Comparison of ENCODE assay signal across 24 cellular contexts in the genomic region with DNA sequence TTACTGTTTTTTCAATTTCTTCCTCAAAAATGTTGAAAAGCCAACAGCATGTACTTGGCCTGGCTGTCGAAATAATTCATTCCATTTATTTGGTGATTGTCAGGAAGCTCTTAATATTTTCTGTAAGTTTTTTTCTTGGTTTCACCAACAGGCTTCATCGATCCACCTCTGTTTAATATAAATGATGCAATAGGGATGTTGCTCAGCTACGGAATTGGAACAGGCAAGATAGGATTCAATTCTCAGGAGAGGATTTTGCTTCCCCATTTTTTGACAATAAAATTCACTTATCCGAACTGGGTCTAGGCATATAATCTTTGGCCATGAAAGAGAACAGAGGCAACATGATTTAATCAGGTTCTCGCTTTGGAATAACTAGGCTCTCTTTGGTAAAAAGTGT. TPM values are rescaled to one million over a fixed set of nuclear protein-coding genes. Genes with fewer than 3 reads are reported as not detected.
A peak's percentile ranks its signal among the peaks of the same experiment; 100 is the strongest.
DNase-seq lines count a peak whose midpoint lies in the region; ATAC-seq, FAIRE-seq and TF ChIP-seq lines count a peak whose summit lies in the region.
"Had no signal": no experiment of that assay in that cellular context is flagged by ENCODE, and none has a peak within 500 bp of the region (broad histone marks: within the 10 kb centered on the region; RNA-seq: fewer than 3 reads in every experiment).

No MANE protein-coding gene starts in this region.

- 0% methylated on average over 5 of the region's 5 CpGs for WGBS in K562 (ENCODE audit: insufficient coverage, low coverage, missing lambda C conversion rate)
- WGBS in HepG2 (ENCODE audit: low lambda C conversion rate) = 77% methylated on average over 5 of the region's 5 CpGs

- no peak for TF ChIP-seq POLR2A in K562 (conservative IDR thresholded peaks at IDR 0.05)
- TF ChIP-seq POLR2A in HepG2 (IDR thresholded peaks at IDR 0.05; ENCODE audit: insufficient read depth in 1 of 2, low read depth in 2 of 2, low read length in 2 of 2) = no peak

- H2AFZ ChIP-seq in K562 (ENCODE audit: low read depth, low read length) = no peak overlapping the region
- H2AFZ ChIP-seq in HepG2 (ENCODE audit: low read length) = no peak overlapping the region
- H2AFZ ChIP-seq: GM23338 had no signal

- TF ChIP-seq RAD21 in K562 (CRISPR knock-in tag; conservative IDR thresholded peaks at IDR 0.05 in 1 of 2, IDR thresholded peaks at IDR 0.05 in 1 of 2) (no peak), HepG2 (CRISPR knock-in tag; IDR thresholded peaks at IDR 0.05) (no peak)

- H3K4me1 ChIP-seq in A673 (ENCODE audit: insufficient read depth, low read length, poor library complexity, severe bottlenecking) = no peaks in the 10 kb centered on the region
- H3K4me1 ChIP-seq in K562 (replicated peaks in 1 of 2; ENCODE audit: control insufficient read depth in 2 of 2, insufficient read depth in 2 of 2, low read length in 2 of 2) = no peaks in the 10 kb centered on the region
- no peaks in the 10 kb centered on the region for H3K4me1 ChIP-seq in HepG2 (ENCODE audit: insufficient read depth, low read length)
- H3K4me1 ChIP-seq in effector memory CD4-positive, alpha-beta T cell (ENCODE audit: control insufficient read depth, insufficient read depth, low read length, poor library complexity, severe bottlenecking) = no peaks in the 10 kb centered on the region
- H3K4me1 ChIP-seq: BE2C; BLaER1 treated with 17β-estradiol and CSF1 and Interleukin-3, amounts not matched to agents 10 nM and 100 nM; HAP-1 had no signal

- TF ChIP-seq CTCF in A673 (conservative IDR thresholded peaks at IDR 0.05; ENCODE audit: low read depth, low read length) (no peak), K562 (IDR thresholded peaks at IDR 0.05 in 2 of 3, conservative IDR thresholded peaks at IDR 0.05 in 1 of 3; ENCODE audit: insufficient read depth in 2 of 3, low read depth in 1 of 3, low read length in 3 of 3) (no peak), HepG2 (CRISPR knock-in tag; IDR thresholded peaks at IDR 0.05) (no peak)

- H3K27ac ChIP-seq in A673 (ENCODE audit: low read depth, low read length, poor library complexity, severe bottlenecking) (peak overlapping the region; percentile 53), K562 (ENCODE audit: extremely low read depth, low read depth, low read length) (no peak overlapping the region), HepG2 (ENCODE audit: extremely low read length, insufficient read depth, low read length) (no peak overlapping the region)
- H3K27ac ChIP-seq in effector memory CD4-positive, alpha-beta T cell (ENCODE audit: insufficient read depth, low read length, poor library complexity, severe bottlenecking) = no peak overlapping the region
- H3K27ac ChIP-seq: 22Rv1; BLaER1 treated with 17β-estradiol and CSF1 and Interleukin-3, amounts not matched to agents 10 nM and 100 nM had no signal

- H4K20me1 ChIP-seq in K562 (replicated peaks; ENCODE audit: control insufficient read depth, insufficient read depth, low read length) (no peaks in the 10 kb centered on the region), HepG2 (ENCODE audit: insufficient read depth, low read length) (no peaks in the 10 kb centered on the region)
- H4K20me1 ChIP-seq: BLaER1 treated with 17β-estradiol and CSF1 and Interleukin-3, amounts not matched to agents 10 nM and 100 nM had no signal

- H3K79me2 ChIP-seq in K562 (ENCODE audit: control insufficient read depth, insufficient read depth, low read length) (no peaks in the 10 kb centered on the region), HepG2 (ENCODE audit: insufficient read depth, low read length) (no peaks in the 10 kb centered on the region)

- H3K4me3 ChIP-seq in A673 (ENCODE audit: low read depth, low read length, poor library complexity, severe bottlenecking) (no peak overlapping the region), K562 (no peak overlapping the region), HepG2 (replicated peaks in 1 of 3; ENCODE audit: insufficient read depth in 1 of 3, low read depth in 2 of 3, low read length in 3 of 3) (no peak overlapping the region)
- no peak overlapping the region for H3K4me3 ChIP-seq in effector memory CD4-positive, alpha-beta T cell (ENCODE audit: insufficient read depth, low read depth, low read length, poor library complexity, severe bottlenecking)
- H3K4me3 ChIP-seq: BLaER1 treated with 17β-estradiol and CSF1 and Interleukin-3, amounts not matched to agents 10 nM and 100 nM; GM12878; GM23338; HAP-1 had no signal

- FAIRE-seq in K562 (lab: Jason Lieb, UNC) (no peak), HepG2 (lab: Jason Lieb, UNC) (no peak)
- FAIRE-seq: A204.1, D721Med, GM12878, GM19239 had no signal

- DNase-seq in A673 (ENCODE audit: low spot score) (peak; percentile 21), K562 (ENCODE audit: extremely low read depth in 1 of 4, low spot score in 3 of 4) (no peak), HepG2 (ENCODE audit: low spot score) (no peak), SK-N-DZ (ENCODE audit: low spot score) (no peak)
- DNase-seq in effector memory CD4-positive, alpha-beta T cell = no peak
- DNase-seq: ACHN; AML-193; BE2C; CD4-positive, alpha-beta T cell; CD8-positive, alpha-beta memory T cell; DMS 273 treated with DMSO at 0.1 percent for 48 hours; DMS79; EL; GDM1; HFFc6 had no signal

- POLR2A ChIA-PET in A673 (lab: Charles Lee; ENCODE audit: low non-redundant PET) (no interaction called here), K562 (lab: Yijun Ruan, JAX) (interaction anchor here (0.6 kb wide), 2 partner anchors 11 to 25 kb away, joined by 3 read pairs; no protein-coding TSS in a partner anchor), HepG2 (lab: Yijun Ruan, JAX) (no interaction called here)

- H3K27me3 ChIP-seq in A673 (replicated peaks; ENCODE audit: insufficient read depth, low read depth, low read length, poor library complexity) (no peaks in the 10 kb centered on the region), K562 (ENCODE audit: control insufficient read depth in 2 of 2, insufficient read depth in 2 of 2, low read length in 2 of 2) (no peaks in the 10 kb centered on the region; a peak in 1 of 5 replicates), HepG2 (ENCODE audit: control insufficient read depth in 1 of 2, insufficient read depth in 2 of 2, low read length in 2 of 2) (no peaks in the 10 kb centered on the region)
- H3K27me3 ChIP-seq in effector memory CD4-positive, alpha-beta T cell (replicated peaks; ENCODE audit: control insufficient read depth, insufficient read depth, low read length, poor library complexity, severe bottlenecking) = no peaks in the 10 kb centered on the region
- H3K27me3 ChIP-seq: BE2C; BLaER1 treated with 17β-estradiol and CSF1 and Interleukin-3, amounts not matched to agents 10 nM and 100 nM had no signal

- H3K4me2 ChIP-seq in K562 (ENCODE audit: insufficient read depth, low read length) (no peak overlapping the region), HepG2 (ENCODE audit: low read depth, low read length) (no peak overlapping the region)
- H3K4me2 ChIP-seq: BLaER1 treated with 17β-estradiol and CSF1 and Interleukin-3, amounts not matched to agents 10 nM and 100 nM; GM23338 had no signal

- no peak overlapping the region for H3K9ac ChIP-seq in K562 (ENCODE audit: insufficient read depth in 1 of 2, low read depth in 2 of 2, low read length in 2 of 2)
- H3K9ac ChIP-seq in HepG2 (ENCODE audit: insufficient read depth, low read depth, low read length) = no peak overlapping the region
- H3K9ac ChIP-seq: BLaER1 treated with 17β-estradiol and CSF1 and Interleukin-3, amounts not matched to agents 10 nM and 100 nM had no signal

- intact Hi-C loops in A673 (cut with micrococcal nuclease; ENCODE audit: unreplicated experiment) (no loop called here), K562 (cut with micrococcal nuclease) (loop anchor here (5.0 kb wide), 1 partner anchor 43 kb away; no protein-coding TSS in a partner anchor), HepG2 (cut with micrococcal nuclease; ENCODE audit: unreplicated experiment) (no loop called here)

- no peaks in the 10 kb centered on the region for H3K9me1 ChIP-seq in K562 (ENCODE audit: control insufficient read depth, insufficient read depth, low read length)

- no peak for ATAC-seq in K562
- no peak for ATAC-seq in HepG2
- no peak for ATAC-seq in GM21529 (IDR thresholded peaks at IDR 0.05; ENCODE audit: unreplicated experiment)
- ATAC-seq: GM12878, GM23338 had no signal

- in situ Hi-C loops in K562 (cut with MboI) (no loop called here), HepG2 (cut with HindIII; ENCODE audit: extremely low pct_ligation_motif_present, low pct_unique_long_range_greater_than_20kb) (no loop called here)

- TF ChIP-seq EP300 in K562 (IDR thresholded peaks at IDR 0.05; ENCODE audit: low read length) = no peak
- TF ChIP-seq EP300 in HepG2 (IDR thresholded peaks at IDR 0.05; ENCODE audit: low read depth in 2 of 2, low read length in 2 of 2) = no peak
- no peak for TF ChIP-seq EP300 in HepG2 (CRISPR knock-in tag; IDR thresholded peaks at IDR 0.05; ENCODE audit: borderline replicate concordance)

- H3K36me3 ChIP-seq in A673 (ENCODE audit: insufficient read depth, low read length, poor library complexity, severe bottlenecking) = no peaks in the 10 kb centered on the region
- no peaks in the 10 kb centered on the region for H3K36me3 ChIP-seq in K562 (ENCODE audit: control insufficient read depth, insufficient read depth, low read length)
- H3K36me3 ChIP-seq in HepG2 (replicated peaks in 1 of 2; ENCODE audit: control insufficient read depth in 1 of 2, insufficient read depth in 2 of 2, low read length in 2 of 2) = peaks cover 23 to 62% of the 10 kb centered on the region in 2 experiments
- H3K36me3 ChIP-seq in effector memory CD4-positive, alpha-beta T cell (ENCODE audit: control insufficient read depth, insufficient read depth, low read length) = no peaks in the 10 kb centered on the region
- H3K36me3 ChIP-seq: BE2C; BLaER1 treated with 17β-estradiol and CSF1 and Interleukin-3, amounts not matched to agents 10 nM and 100 nM; HAP-1 had no signal

- H3K9me3 ChIP-seq in A673 (ENCODE audit: low read depth, low read length, poor library complexity, severe bottlenecking) (no peaks in the 10 kb centered on the region), K562 (replicated peaks; ENCODE audit: control insufficient read depth, insufficient read depth, low read depth, low read length) (no peaks in the 10 kb centered on the region), HepG2 (ENCODE audit: low read length) (no peaks in the 10 kb centered on the region)
- no peaks in the 10 kb centered on the region for H3K9me3 ChIP-seq in effector memory CD4-positive, alpha-beta T cell (ENCODE audit: control insufficient read depth, low read length)
- H3K9me3 ChIP-seq: BE2C; BLaER1 treated with 17β-estradiol and CSF1 and Interleukin-3, amounts not matched to agents 10 nM and 100 nM; HAP-1 had no signal

- BruUV-seq in A673 (replicated peaks; lab: Mats Ljungman, UMichigan) (no TSS peak), K562 (replicated peaks; lab: Mats Ljungman, UMichigan) (no TSS peak), HepG2 (replicated peaks; lab: Mats Ljungman, UMichigan) (no TSS peak)

- CTCF ChIA-PET in A673 (lab: Charles Lee) (no interaction called here), K562 (lab: Yijun Ruan, JAX; ENCODE audit: low intra/inter-chr PET ratio) (no interaction called here), HepG2 (lab: Yijun Ruan, JAX; ENCODE audit: low intra/inter-chr PET ratio, low total read pairs) (no interaction called here)

RNA-seq across cellular contexts. Expression of gene C5, which starts 30.8 kb away (rescaled TPM):
- total RNA-seq in A673 (2021) (4.0 and 4.4 TPM in 2 replicates), K562 (2014; rRNA removed) (0.41 and 0.86 TPM in 2 replicates), K562 (2014; rRNA removed; fragmentation: Illumina TruSeq; extraction: Trizol) (0.51 and 0.65 TPM in 2 replicates), K562 (2015; rRNA removed; fragmentation: Illumina TruSeq; extraction: Trizol) (0.79 and 0.91 TPM in 2 replicates), K562 (2021) (0.42 and 0.56 TPM in 2 replicates), HepG2 (2016; rRNA removed; fragmentation: Illumina TruSeq; extraction: Trizol) (29.8 and 57.6 TPM in 2 replicates)
- total RNA-seq in K562 (2011; cell fraction: chromatin; rRNA removed; ENCODE audit: low replicate concordance) = 0.19 and 0.65 TPM in 2 replicates
- total RNA-seq in K562 (2011; cell fraction: nucleolus; rRNA removed) = 0.13 TPM in 1 of 2 replicates, not detected in the other
- 0.08 and 0.22 TPM in 2 replicates for total RNA-seq in K562 (2011; cell fraction: nucleoplasm; rRNA removed)
- polyA plus RNA-seq in K562 (2011; rRNA removed) (0.50 and 0.62 TPM in 2 replicates), K562 (2014; fragmentation: Illumina TruSeq; extraction: Trizol) (0.32 and 0.34 TPM in 2 replicates), K562 (2014; fragmentation: Nextera tagmentation; extraction: Ambion mirVana) (under 1 TPM; 0.08 to 0.15 TPM), K562 (2014; rRNA removed) (0.27 and 0.81 TPM in 2 replicates), HepG2 (2011; rRNA removed) (192 and 242 TPM in 2 replicates)
- 0.06 and 0.16 TPM in 2 replicates for polyA plus RNA-seq in K562 (2011; cell fraction: cytosol; rRNA removed)
- 0.27 and 0.31 TPM in 2 replicates for polyA plus RNA-seq in K562 (2011; cell fraction: nucleus; rRNA removed)
- polyA plus RNA-seq in K562 (2012) = 0.39 and 1.6 TPM in 2 replicates
- polyA minus RNA-seq in K562 (2011; rRNA and poly(A)+ RNA removed) = 0.56 and 1.4 TPM in 2 replicates
- 2.5 TPM in 1 of 2 replicates, not detected in the other for polyA minus RNA-seq in K562 (2011; cell fraction: cytosol; rRNA and poly(A)+ RNA removed)
- 0.40 and 1.1 TPM in 2 replicates for polyA minus RNA-seq in K562 (2011; cell fraction: nucleus; rRNA and poly(A)+ RNA removed)
- 5.8 and 7.1 TPM in 2 replicates for total RNA-seq in HepG2 (2016; cell fraction: cytosol; rRNA removed; fragmentation: Illumina TruSeq; extraction: Trizol; ENCODE audit: low read depth)
- total RNA-seq in HepG2 (2016; cell fraction: insoluble cytoplasmic fraction; rRNA removed; fragmentation: Illumina TruSeq; extraction: Trizol) = 28.2 and 56.6 TPM in 2 replicates
- 5.7 and 8.3 TPM in 2 replicates for total RNA-seq in HepG2 (2016; cell fraction: membrane; rRNA removed; fragmentation: Illumina TruSeq; extraction: Trizol)
- total RNA-seq in HepG2 (2016; cell fraction: nucleus; rRNA removed; fragmentation: Illumina TruSeq; extraction: Trizol) = 61.5 and 74.8 TPM in 2 replicates
- polyA plus RNA-seq in HepG2 (2011; cell fraction: cytosol; rRNA removed) = 79.8 and 172 TPM in 2 replicates
- 116 and 151 TPM in 2 replicates for polyA plus RNA-seq in HepG2 (2011; cell fraction: nucleus; rRNA removed)
- 82.5 and 211 TPM in 2 replicates for polyA plus RNA-seq in HepG2 (2012)
- polyA plus RNA-seq in HepG2 (2016; cell fraction: cytosol; fragmentation: Illumina TruSeq; extraction: Trizol; ENCODE audit: low read depth) = 1.4 and 1.8 TPM in 2 replicates
- polyA plus RNA-seq in HepG2 (2016; cell fraction: insoluble cytoplasmic fraction; fragmentation: Illumina TruSeq; extraction: Trizol; ENCODE audit: low read depth) = 14.3 and 16.7 TPM in 2 replicates
- polyA plus RNA-seq in HepG2 (2016; cell fraction: membrane; fragmentation: Illumina TruSeq; extraction: Trizol; ENCODE audit: low read depth) = 2.3 and 2.7 TPM in 2 replicates
- polyA plus RNA-seq in HepG2 (2016; cell fraction: nucleus; fragmentation: Illumina TruSeq; extraction: Trizol; ENCODE audit: insufficient read depth, low read depth) = 55.2 and 57.5 TPM in 2 replicates
- polyA minus RNA-seq in HepG2 (2011; rRNA and poly(A)+ RNA removed; ENCODE audit: low replicate concordance) = 1.5 and 59.8 TPM in 2 replicates
- polyA minus RNA-seq in HepG2 (2011; cell fraction: cytosol; rRNA and poly(A)+ RNA removed) = 115 and 233 TPM in 2 replicates
- polyA minus RNA-seq in HepG2 (2011; cell fraction: nucleus; rRNA and poly(A)+ RNA removed) = 307 and 447 TPM in 2 replicates
- polyA plus RNA-seq in SK-N-DZ (2014; cell fraction: cytosol; rRNA removed) = 2.4 and 3.8 TPM in 2 replicates
- 2.4 and 3.0 TPM in 2 replicates for polyA plus RNA-seq in SK-N-DZ (2014; cell fraction: nucleus; rRNA removed)
- polyA plus RNA-seq: CD8-positive, alpha-beta memory T cell; GM23338 had no signal

RNA-seq across cellular contexts. Expression of gene CNTRL, which starts 55.5 kb away (rescaled TPM):
- total RNA-seq in A673 (2021) (26.3 and 30.0 TPM in 2 replicates), K562 (2014; rRNA removed) (16.9 and 18.3 TPM in 2 replicates), K562 (2014; rRNA removed; fragmentation: Illumina TruSeq; extraction: Trizol) (28.9 and 34.2 TPM in 2 replicates), K562 (2015; rRNA removed; fragmentation: Illumina TruSeq; extraction: Trizol) (25.8 and 27.3 TPM in 2 replicates), K562 (2021) (19.0 and 20.5 TPM in 2 replicates), HepG2 (2016; rRNA removed; fragmentation: Illumina TruSeq; extraction: Trizol) (11.8 and 14.4 TPM in 2 replicates)
- 21.2 and 121 TPM in 2 replicates for total RNA-seq in K562 (2011; cell fraction: chromatin; rRNA removed; ENCODE audit: low replicate concordance)
- total RNA-seq in K562 (2011; cell fraction: nucleolus; rRNA removed) = 6.3 and 12.8 TPM in 2 replicates
- total RNA-seq in K562 (2011; cell fraction: nucleoplasm; rRNA removed) = 24.6 and 27.5 TPM in 2 replicates
- polyA plus RNA-seq in K562 (2011; rRNA removed) (25.4 and 28.0 TPM in 2 replicates), K562 (2014; fragmentation: Illumina TruSeq; extraction: Trizol) (22.2 and 24.0 TPM in 2 replicates), K562 (2014; fragmentation: Nextera tagmentation; extraction: Ambion mirVana) (10 to 100 TPM in 1 of 2 experiments, 1 to 10 TPM in 1; 9.2 to 10.5 TPM), K562 (2014; rRNA removed) (16.1 and 19.1 TPM in 2 replicates), HepG2 (2011; rRNA removed) (6.1 and 7.5 TPM in 2 replicates)
- 9.7 and 12.7 TPM in 2 replicates for polyA plus RNA-seq in K562 (2011; cell fraction: cytosol; rRNA removed)
- 28.5 and 31.2 TPM in 2 replicates for polyA plus RNA-seq in K562 (2011; cell fraction: nucleus; rRNA removed)
- polyA plus RNA-seq in K562 (2012) = 15.4 and 26.7 TPM in 2 replicates
- polyA minus RNA-seq in K562 (2011; rRNA and poly(A)+ RNA removed) = 39.5 and 47.9 TPM in 2 replicates
- polyA minus RNA-seq in K562 (2011; cell fraction: cytosol; rRNA and poly(A)+ RNA removed) = 15.1 and 15.9 TPM in 2 replicates
- polyA minus RNA-seq in K562 (2011; cell fraction: nucleus; rRNA and poly(A)+ RNA removed) = 24.4 and 48.9 TPM in 2 replicates
- total RNA-seq in HepG2 (2016; cell fraction: cytosol; rRNA removed; fragmentation: Illumina TruSeq; extraction: Trizol; ENCODE audit: low read depth) = 4.7 and 4.8 TPM in 2 replicates
- total RNA-seq in HepG2 (2016; cell fraction: insoluble cytoplasmic fraction; rRNA removed; fragmentation: Illumina TruSeq; extraction: Trizol) = 10.7 and 14.1 TPM in 2 replicates
- total RNA-seq in HepG2 (2016; cell fraction: membrane; rRNA removed; fragmentation: Illumina TruSeq; extraction: Trizol) = 4.7 and 5.0 TPM in 2 replicates
- 12.3 and 17.2 TPM in 2 replicates for total RNA-seq in HepG2 (2016; cell fraction: nucleus; rRNA removed; fragmentation: Illumina TruSeq; extraction: Trizol)
- polyA plus RNA-seq in HepG2 (2011; cell fraction: cytosol; rRNA removed) = 4.1 and 4.2 TPM in 2 replicates
- polyA plus RNA-seq in HepG2 (2011; cell fraction: nucleus; rRNA removed) = 9.1 and 9.5 TPM in 2 replicates
- polyA plus RNA-seq in HepG2 (2012) = 6.3 and 8.4 TPM in 2 replicates
- 0.28 and 0.37 TPM in 2 replicates for polyA plus RNA-seq in HepG2 (2016; cell fraction: cytosol; fragmentation: Illumina TruSeq; extraction: Trizol; ENCODE audit: low read depth)
- polyA plus RNA-seq in HepG2 (2016; cell fraction: insoluble cytoplasmic fraction; fragmentation: Illumina TruSeq; extraction: Trizol; ENCODE audit: low read depth) = 10.8 and 10.9 TPM in 2 replicates
- 1.1 and 1.5 TPM in 2 replicates for polyA plus RNA-seq in HepG2 (2016; cell fraction: membrane; fragmentation: Illumina TruSeq; extraction: Trizol; ENCODE audit: low read depth)
- 15.8 and 17.4 TPM in 2 replicates for polyA plus RNA-seq in HepG2 (2016; cell fraction: nucleus; fragmentation: Illumina TruSeq; extraction: Trizol; ENCODE audit: insufficient read depth, low read depth)
- 7.3 and 10.6 TPM in 2 replicates for polyA minus RNA-seq in HepG2 (2011; rRNA and poly(A)+ RNA removed; ENCODE audit: low replicate concordance)
- polyA minus RNA-seq in HepG2 (2011; cell fraction: cytosol; rRNA and poly(A)+ RNA removed) = 6.8 TPM in 2 replicates
- polyA minus RNA-seq in HepG2 (2011; cell fraction: nucleus; rRNA and poly(A)+ RNA removed) = 22.9 and 30.5 TPM in 2 replicates
- 7.3 and 13.0 TPM in 2 replicates for polyA plus RNA-seq in SK-N-DZ (2014; cell fraction: cytosol; rRNA removed)
- 16.1 and 24.3 TPM in 2 replicates for polyA plus RNA-seq in SK-N-DZ (2014; cell fraction: nucleus; rRNA removed)
